Comparison of ENCODE assay signal across 1 cellular context in genomic region chr7:98420966-98421612, GRCh38.
TF ChIP-seq lines count a peak whose summit lies in the region.

No MANE protein-coding gene starts in this region.

TF ChIP-seq in K562, 482 proteins besides CTCF, POLR2A, EP300 and RAD21 (continued from another document and continues in another):
- no peak for TF ChIP-seq ARID4B (CRISPR knock-in tag; IDR thresholded peaks at IDR 0.05)
- TF ChIP-seq E2F3 (CRISPR knock-in tag; IDR thresholded peaks at IDR 0.05) = peak; percentile 19; the same call in 1 of the 2 replicates
- peak; percentile 52; the same call in 1 of the 2 replicates for TF ChIP-seq JUND (IDR thresholded peaks at IDR 0.05; ENCODE audit: borderline replicate concordance, low read depth, low read length)
- TF ChIP-seq JUND (tag; IDR thresholded peaks at IDR 0.05; ENCODE audit: borderline replicate concordance, low read depth, low read length) = no peak
- TF ChIP-seq ZNF12 (CRISPR knock-in tag; IDR thresholded peaks at IDR 0.05) = 0 out of 2 replicates have a peak, but pooled peaks have one; percentile 58
- TF ChIP-seq ZNF263 (CRISPR knock-in tag; IDR thresholded peaks at IDR 0.05; ENCODE audit: borderline replicate concordance) = 0 out of 2 replicates have a peak, but pooled peaks have one; percentile 9
- TF ChIP-seq PYGO2 (tag; IDR thresholded peaks at IDR 0.05) = no peak
- TF ChIP-seq L3MBTL2 (IDR thresholded peaks at IDR 0.05) = peak; percentile 93
- peak; percentile 74 for TF ChIP-seq CTCFL (IDR thresholded peaks at IDR 0.05; ENCODE audit: borderline replicate concordance, insufficient read depth, low read depth, low read length, poor library complexity, severe bottlenecking)
- peak; percentile 73; the same call in 1 of the 2 replicates for TF ChIP-seq LCOR (CRISPR knock-in tag; IDR thresholded peaks at IDR 0.05)
- TF ChIP-seq TBL1XR1 (IDR thresholded peaks at IDR 0.05; ENCODE audit: low read length in 2 of 2) = no peak
- TF ChIP-seq ZNF384 (IDR thresholded peaks at IDR 0.05; ENCODE audit: low read depth, low read length) = peak; percentile 64
- peak; percentile 80; the same call in 1 of the 2 replicates for TF ChIP-seq XRCC5 (IDR thresholded peaks at IDR 0.05; ENCODE audit: low read depth, low read length)
- TF ChIP-seq ATF1 (CRISPR knock-in tag; IDR thresholded peaks at IDR 0.05) = no peak
- peak; percentile 34; the same call in 1 of the 2 replicates for TF ChIP-seq ATF1 (tag; IDR thresholded peaks at IDR 0.05)
- peak in 1 of 3 experiments; percentile 51 for TF ChIP-seq YY1 (IDR thresholded peaks at IDR 0.05; ENCODE audit: borderline replicate concordance in 1 of 3, control insufficient read depth in 1 of 3, extremely low read depth in 1 of 3, insufficient read depth in 3 of 3, insufficient read length in 1 of 3, insufficient replicate concordance in 2 of 3, low read depth in 1 of 3, low read length in 2 of 3)
- peak; percentile 12; the same call in 1 of the 2 replicates for TF ChIP-seq PKNOX1 (IDR thresholded peaks at IDR 0.05)
- TF ChIP-seq DEAF1 (CRISPR knock-in tag; IDR thresholded peaks at IDR 0.05) = peak; percentile 48; the same call in 1 of the 2 replicates
- TF ChIP-seq NCOR1 (IDR thresholded peaks at IDR 0.05) = no peak
- TF ChIP-seq ELF4 (CRISPR knock-in tag; IDR thresholded peaks at IDR 0.05) = 0 out of 2 replicates have a peak, but pooled peaks have one; percentile 34
- peak; percentile 27; the same call in 1 of the 2 replicates for TF ChIP-seq CXXC5 (CRISPR knock-in tag; IDR thresholded peaks at IDR 0.05)
- TF ChIP-seq, protein P1, sequence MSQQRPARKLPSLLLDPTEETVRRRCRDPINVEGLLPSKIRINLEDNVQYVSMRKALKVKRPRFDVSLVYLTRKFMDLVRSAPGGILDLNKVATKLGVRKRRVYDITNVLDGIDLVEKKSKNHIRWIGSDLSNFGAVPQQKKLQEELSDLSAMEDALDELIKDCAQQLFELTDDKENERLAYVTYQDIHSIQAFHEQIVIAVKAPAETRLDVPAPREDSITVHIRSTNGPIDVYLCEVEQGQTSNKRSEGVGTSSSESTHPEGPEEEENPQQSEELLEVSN (IDR thresholded peaks at IDR 0.05; ENCODE audit: borderline replicate concordance in 1 of 2, extremely low read depth in 1 of 2, insufficient read depth in 1 of 2, insufficient read length in 1 of 2, low read depth in 1 of 2, low read length in 1 of 2, poor library complexity in 1 of 2, severe bottlenecking in 1 of 2) = peak; percentile 15 to 74
- TF ChIP-seq SMC3 (conservative IDR thresholded peaks at IDR 0.05; ENCODE audit: insufficient read depth, low read depth, low read length) = peak; percentile 88
- TF ChIP-seq MAZ (CRISPR knock-in tag; conservative IDR thresholded peaks at IDR 0.05 in 1 of 2, IDR thresholded peaks at IDR 0.05 in 1 of 2) = peak; percentile 31 to 88; a peak in 2 of 4 replicates
- TF ChIP-seq TARDBP (IDR thresholded peaks at IDR 0.05) = 0 out of 2 replicates have a peak, but pooled peaks have one; percentile 46
- TF ChIP-seq, protein P2, sequence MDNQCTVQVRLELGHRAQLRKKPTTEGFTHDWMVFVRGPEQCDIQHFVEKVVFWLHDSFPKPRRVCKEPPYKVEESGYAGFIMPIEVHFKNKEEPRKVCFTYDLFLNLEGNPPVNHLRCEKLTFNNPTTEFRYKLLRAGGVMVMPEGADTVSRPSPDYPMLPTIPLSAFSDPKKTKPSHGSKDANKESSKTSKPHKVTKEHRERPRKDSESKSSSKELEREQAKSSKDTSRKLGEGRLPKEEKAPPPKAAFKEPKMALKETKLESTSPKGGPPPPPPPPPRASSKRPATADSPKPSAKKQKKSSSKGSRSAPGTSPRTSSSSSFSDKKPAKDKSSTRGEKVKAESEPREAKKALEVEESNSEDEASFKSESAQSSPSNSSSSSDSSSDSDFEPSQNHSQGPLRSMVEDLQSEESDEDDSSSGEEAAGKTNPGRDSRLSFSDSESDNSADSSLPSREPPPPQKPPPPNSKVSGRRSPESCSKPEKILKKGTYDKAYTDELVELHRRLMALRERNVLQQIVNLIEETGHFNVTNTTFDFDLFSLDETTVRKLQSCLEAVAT (IDR thresholded peaks at IDR 0.05) = 0 out of 4 replicates have a peak, but pooled peaks of 1 of the 2 experiments have one; percentile 64
- TF ChIP-seq MGA (IDR thresholded peaks at IDR 0.05) = peak; percentile 53
